ENCODE assay signal across 10 cellular contexts in the genomic region with DNA sequence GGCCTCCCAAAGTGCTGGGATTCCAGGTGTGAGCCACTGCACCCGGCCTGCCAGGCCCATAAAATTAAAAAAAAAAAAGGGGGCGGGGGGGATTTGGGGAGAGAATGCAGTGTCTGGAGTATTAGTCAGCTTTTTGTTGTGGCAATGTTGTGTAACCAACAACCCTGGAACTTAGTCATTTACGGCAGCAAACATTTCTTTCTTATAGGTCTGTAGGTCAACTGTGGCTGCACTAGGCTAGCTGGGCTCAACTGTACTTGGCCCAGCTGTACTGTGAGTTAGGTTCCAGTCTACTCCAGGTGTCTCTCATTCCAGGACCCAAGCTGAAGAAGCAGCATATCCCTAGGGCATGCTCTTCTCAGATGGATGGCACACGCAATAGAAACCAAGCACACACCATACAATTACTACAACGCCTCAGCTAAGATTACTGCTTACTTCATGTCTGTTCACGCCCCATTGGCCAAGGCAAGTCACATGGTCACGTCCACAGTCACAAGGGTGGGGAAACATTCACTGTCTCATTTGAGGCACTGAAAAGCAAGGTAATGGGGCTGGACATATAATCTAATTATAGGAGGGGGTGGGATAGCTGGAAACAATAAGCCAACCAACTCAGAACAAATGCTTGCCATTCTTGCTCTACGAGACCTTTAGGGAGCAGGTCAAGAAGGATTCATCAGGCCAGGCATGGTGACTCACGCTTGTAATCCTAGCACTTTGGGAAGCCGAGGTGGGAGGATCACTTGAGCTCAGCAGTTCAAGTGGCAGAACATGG. TPM values are rescaled to one million over a fixed set of nuclear protein-coding genes. Genes with fewer than 3 reads are reported as not detected.
DNase-seq lines count a peak whose midpoint lies in the region; ATAC-seq, FAIRE-seq and TF ChIP-seq lines count a peak whose summit lies in the region.
"Had no signal": no experiment of that assay in that cellular context is flagged by ENCODE, and none has a peak within 500 bp of the region (broad histone marks: within the 10 kb centered on the region; RNA-seq: fewer than 3 reads in every experiment).

No MANE protein-coding gene starts in this region.

- peak; percentile 23 for FAIRE-seq in HTR-8/SVneo (lab: Jason Lieb, UNC)

- no peak overlapping the region for H3K4me3 Mint-ChIP-seq in CD14-positive monocyte
- H3K4me3 Mint-ChIP-seq: IgD-negative memory B cell had no signal

- DNase-seq in AG20443 (ENCODE audit: low spot score) (peak; percentile 53), HTR-8/SVneo (ENCODE audit: insufficient read length, low spot score) (peak; percentile 44), iris pigment epithelial cell (ENCODE audit: low read depth) (peak; percentile 81), GM10266 (ENCODE audit: extremely low spot score) (no peak), DMS 273 (lab: John Stamatoyannopoulos, UW; ENCODE audit: unreplicated experiment) (no peak), SKM-1 treated with dmso at 0.1 percent for 144 hours (lab: John Stamatoyannopoulos, UW; ENCODE audit: unreplicated experiment) (no peak), CD14-positive monocyte (ENCODE audit: low spot score) (no peak)
- DNase-seq: activated gamma-delta T cell had no signal

- H3K9me3 Mint-ChIP-seq in CD14-positive monocyte: peaks cover 0 to 2% (median 0%) of the 10 kb centered on the region in 7 donors
- H3K9me3 Mint-ChIP-seq: IgD-negative memory B cell had no signal

- intact Hi-C loops in CD14-positive monocyte (cut with micrococcal nuclease): no loop called here

- TF ChIP-seq CTCF in GM10266 (IDR thresholded peaks at IDR 0.05; ENCODE audit: control insufficient read depth, insufficient read depth, low read depth, missing control alignments) (no peak), CD14-positive monocyte (IDR thresholded peaks at IDR 0.05) (no peak)

- no peaks in the 10 kb centered on the region for H3K36me3 Mint-ChIP-seq in CD14-positive monocyte

- no peak overlapping the region for H3K27ac Mint-ChIP-seq in CD14-positive monocyte
- H3K27ac Mint-ChIP-seq: IgD-negative memory B cell had no signal

- H3K4me1 Mint-ChIP-seq in CD14-positive monocyte: peaks cover 3% of the 10 kb centered on the region

- peaks cover 2 to 8% (median 7%) of the 10 kb centered on the region in 3 donors for H3K27me3 Mint-ChIP-seq in CD14-positive monocyte (ENCODE audit: low read depth in 3 of 3)

- ATAC-seq in SK-N-SH treated with all-trans-retinoic acid at 6 μM for 48 hours: peak; percentile 48

TF ChIP-seq in SK-N-SH treated with all-trans-retinoic acid at 6 μM for 48 hours, 23 proteins besides CTCF, POLR2A, EP300 and RAD21:
- TF ChIP-seq TCF4 (CRISPR knock-in tag; IDR thresholded peaks at IDR 0.05; ENCODE audit: borderline replicate concordance) (no peak), CSDC2 (CRISPR knock-in tag; IDR thresholded peaks at IDR 0.05) (no peak), ZFP30 (CRISPR knock-in tag; IDR thresholded peaks at IDR 0.05) (no peak), ZNF8 (CRISPR knock-in tag; IDR thresholded peaks at IDR 0.05) (no peak), ZC3H10 (CRISPR knock-in tag; IDR thresholded peaks at IDR 0.05) (no peak), RARB (CRISPR knock-in tag; IDR thresholded peaks at IDR 0.05) (no peak), ZFP3 (CRISPR knock-in tag; IDR thresholded peaks at IDR 0.05) (no peak), OSR1 (CRISPR knock-in tag; IDR thresholded peaks at IDR 0.05) (no peak), ARNTL (CRISPR knock-in tag; IDR thresholded peaks at IDR 0.05; ENCODE audit: borderline replicate concordance, low read depth) (no peak), BACH2 (CRISPR knock-in tag; IDR thresholded peaks at IDR 0.05; ENCODE audit: borderline replicate concordance) (no peak), ISL1 (CRISPR knock-in tag; IDR thresholded peaks at IDR 0.05) (no peak), PPARA (CRISPR knock-in tag; IDR thresholded peaks at IDR 0.05; ENCODE audit: borderline replicate concordance) (no peak), GLIS3 (CRISPR knock-in tag; IDR thresholded peaks at IDR 0.05) (no peak), TOX (CRISPR knock-in tag; IDR thresholded peaks at IDR 0.05; ENCODE audit: borderline replicate concordance) (no peak)
- TF ChIP-seq, protein P1, sequence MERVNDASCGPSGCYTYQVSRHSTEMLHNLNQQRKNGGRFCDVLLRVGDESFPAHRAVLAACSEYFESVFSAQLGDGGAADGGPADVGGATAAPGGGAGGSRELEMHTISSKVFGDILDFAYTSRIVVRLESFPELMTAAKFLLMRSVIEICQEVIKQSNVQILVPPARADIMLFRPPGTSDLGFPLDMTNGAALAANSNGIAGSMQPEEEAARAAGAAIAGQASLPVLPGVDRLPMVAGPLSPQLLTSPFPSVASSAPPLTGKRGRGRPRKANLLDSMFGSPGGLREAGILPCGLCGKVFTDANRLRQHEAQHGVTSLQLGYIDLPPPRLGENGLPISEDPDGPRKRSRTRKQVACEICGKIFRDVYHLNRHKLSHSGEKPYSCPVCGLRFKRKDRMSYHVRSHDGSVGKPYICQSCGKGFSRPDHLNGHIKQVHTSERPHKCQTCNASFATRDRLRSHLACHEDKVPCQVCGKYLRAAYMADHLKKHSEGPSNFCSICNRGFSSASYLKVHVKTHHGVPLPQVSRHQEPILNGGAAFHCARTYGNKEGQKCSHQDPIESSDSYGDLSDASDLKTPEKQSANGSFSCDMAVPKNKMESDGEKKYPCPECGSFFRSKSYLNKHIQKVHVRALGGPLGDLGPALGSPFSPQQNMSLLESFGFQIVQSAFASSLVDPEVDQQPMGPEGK (CRISPR knock-in tag; IDR thresholded peaks at IDR 0.05; ENCODE audit: borderline replicate concordance): no peak
- TF ChIP-seq, protein P2, sequence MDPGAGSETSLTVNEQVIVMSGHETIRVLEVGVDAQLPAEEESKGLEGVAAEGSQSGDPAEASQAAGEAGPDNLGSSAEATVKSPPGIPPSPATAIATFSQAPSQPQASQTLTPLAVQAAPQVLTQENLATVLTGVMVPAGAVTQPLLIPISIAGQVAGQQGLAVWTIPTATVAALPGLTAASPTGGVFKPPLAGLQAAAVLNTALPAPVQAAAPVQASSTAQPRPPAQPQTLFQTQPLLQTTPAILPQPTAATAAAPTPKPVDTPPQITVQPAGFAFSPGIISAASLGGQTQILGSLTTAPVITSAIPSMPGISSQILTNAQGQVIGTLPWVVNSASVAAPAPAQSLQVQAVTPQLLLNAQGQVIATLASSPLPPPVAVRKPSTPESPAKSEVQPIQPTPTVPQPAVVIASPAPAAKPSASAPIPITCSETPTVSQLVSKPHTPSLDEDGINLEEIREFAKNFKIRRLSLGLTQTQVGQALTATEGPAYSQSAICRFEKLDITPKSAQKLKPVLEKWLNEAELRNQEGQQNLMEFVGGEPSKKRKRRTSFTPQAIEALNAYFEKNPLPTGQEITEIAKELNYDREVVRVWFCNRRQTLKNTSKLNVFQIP (CRISPR knock-in tag; IDR thresholded peaks at IDR 0.05; ENCODE audit: borderline replicate concordance, low read depth): no peak
- TF ChIP-seq, protein P3, sequence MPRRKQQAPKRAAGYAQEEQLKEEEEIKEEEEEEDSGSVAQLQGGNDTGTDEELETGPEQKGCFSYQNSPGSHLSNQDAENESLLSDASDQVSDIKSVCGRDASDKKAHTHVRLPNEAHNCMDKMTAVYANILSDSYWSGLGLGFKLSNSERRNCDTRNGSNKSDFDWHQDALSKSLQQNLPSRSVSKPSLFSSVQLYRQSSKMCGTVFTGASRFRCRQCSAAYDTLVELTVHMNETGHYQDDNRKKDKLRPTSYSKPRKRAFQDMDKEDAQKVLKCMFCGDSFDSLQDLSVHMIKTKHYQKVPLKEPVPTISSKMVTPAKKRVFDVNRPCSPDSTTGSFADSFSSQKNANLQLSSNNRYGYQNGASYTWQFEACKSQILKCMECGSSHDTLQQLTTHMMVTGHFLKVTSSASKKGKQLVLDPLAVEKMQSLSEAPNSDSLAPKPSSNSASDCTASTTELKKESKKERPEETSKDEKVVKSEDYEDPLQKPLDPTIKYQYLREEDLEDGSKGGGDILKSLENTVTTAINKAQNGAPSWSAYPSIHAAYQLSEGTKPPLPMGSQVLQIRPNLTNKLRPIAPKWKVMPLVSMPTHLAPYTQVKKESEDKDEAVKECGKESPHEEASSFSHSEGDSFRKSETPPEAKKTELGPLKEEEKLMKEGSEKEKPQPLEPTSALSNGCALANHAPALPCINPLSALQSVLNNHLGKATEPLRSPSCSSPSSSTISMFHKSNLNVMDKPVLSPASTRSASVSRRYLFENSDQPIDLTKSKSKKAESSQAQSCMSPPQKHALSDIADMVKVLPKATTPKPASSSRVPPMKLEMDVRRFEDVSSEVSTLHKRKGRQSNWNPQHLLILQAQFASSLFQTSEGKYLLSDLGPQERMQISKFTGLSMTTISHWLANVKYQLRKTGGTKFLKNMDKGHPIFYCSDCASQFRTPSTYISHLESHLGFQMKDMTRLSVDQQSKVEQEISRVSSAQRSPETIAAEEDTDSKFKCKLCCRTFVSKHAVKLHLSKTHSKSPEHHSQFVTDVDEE (CRISPR knock-in tag; IDR thresholded peaks at IDR 0.05): no peak

RNA-seq across cellular contexts. Expression of a gene that starts 10.4 kb away (rescaled TPM):
- polyA plus RNA-seq in CD14-positive monocyte: under 1 TPM; 0.10 to 0.20 TPM

RNA-seq across cellular contexts. Expression of a gene that starts 34.3 kb away (rescaled TPM):
- polyA plus RNA-seq in CD14-positive monocyte: not detected

RNA-seq across cellular contexts. Expression of a gene that starts 36.1 kb away (rescaled TPM):
- 10 to 100 TPM; 32.4 to 33.3 TPM for polyA plus RNA-seq in CD14-positive monocyte

Comparison
In these comparisons a context has a peak if more than half of its experiments do, and no peak if none do; other contexts are left out.
1. DNase-seq: peak in AG20443 (single experiment), HTR-8/SVneo (single experiment) and iris pigment epithelial cell (single experiment); none in GM10266 (single experiment), DMS 273 (single experiment), SKM-1 treated with dmso at 0.1 percent for 144 hours (single experiment) and CD14-positive monocyte (single experiment).